In the genomic region with DNA sequence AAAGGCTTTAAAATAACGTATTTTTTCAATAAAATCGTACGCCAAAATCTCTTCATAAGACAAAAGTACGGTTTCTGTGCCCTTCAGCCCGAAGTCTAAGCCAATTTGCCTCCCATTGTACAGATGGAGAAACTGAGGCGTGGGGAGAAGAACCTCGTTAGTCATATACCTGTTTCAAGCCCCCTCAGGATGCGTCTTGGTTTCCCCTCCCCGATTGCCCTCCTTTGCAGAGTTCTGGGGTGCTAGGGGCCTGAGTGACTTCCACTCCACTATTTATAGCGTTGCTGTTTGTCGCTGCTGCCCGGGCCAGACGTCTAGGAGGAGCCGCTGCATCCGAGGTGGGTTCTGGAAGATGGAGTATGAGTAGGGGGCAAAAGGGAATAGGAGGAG, we compare ENCODE assay signal across 12 cellular contexts. TPM values are rescaled to one million over a fixed set of nuclear protein-coding genes. Genes with fewer than 3 reads are reported as not detected.
DNase-seq lines count a peak whose midpoint lies in the region; ATAC-seq, FAIRE-seq and TF ChIP-seq lines count a peak whose summit lies in the region.
"Had no signal": no experiment of that assay in that cellular context is flagged by ENCODE, and none has a peak within 500 bp of the region (broad histone marks: within the 10 kb centered on the region; RNA-seq: fewer than 3 reads in every experiment).

No MANE protein-coding gene starts in this region.

- H4K20me1 ChIP-seq in DND-41 (ENCODE audit: insufficient read depth, low read length): no peaks in the 10 kb centered on the region; the same call in 1 of the 2 replicates

- no peak overlapping the region for H3K27ac Mint-ChIP-seq in activated T-cell treated with anti-CD3 and anti-CD28 coated beads, Interleukin-2, amount 50 U/mL, for 72 hours
- H3K27ac Mint-ChIP-seq in mesothelial cell of epicardium: no peak overlapping the region
- H3K27ac Mint-ChIP-seq: effector memory CD8-positive, alpha-beta T cell had no signal

- H2AFZ ChIP-seq in ACC112 (ENCODE audit: low read length, unreplicated experiment) (no peak overlapping the region), DND-41 (ENCODE audit: low read depth, low read length) (no peak overlapping the region)

- H3K4me3 ChIP-seq in ACC112 (ENCODE audit: low read depth, low read length) (0 out of 2 replicates have a peak overlapping the region, but pooled peaks have one; percentile 69), DND-41 (ENCODE audit: low read depth in 1 of 2, low read length in 2 of 2) (no peak overlapping the region)
- no peak overlapping the region for H3K4me3 ChIP-seq in effector memory CD4-positive, alpha-beta T cell (ENCODE audit: insufficient read depth, low read depth, low read length, poor library complexity, severe bottlenecking)
- H3K4me3 ChIP-seq: GM12878, mucosa of descending colon had no signal

- H3K36me3 Mint-ChIP-seq in activated T-cell treated with anti-CD3 and anti-CD28 coated beads, Interleukin-2, amount 50 U/mL, for 72 hours (ENCODE audit: insufficient read depth in 2 of 2): no peaks in the 10 kb centered on the region
- H3K36me3 Mint-ChIP-seq in mesothelial cell of epicardium: no peaks in the 10 kb centered on the region

- H3K79me2 ChIP-seq in ACC112 (ENCODE audit: control insufficient read depth, insufficient read depth, low read length, unreplicated experiment) (no peaks in the 10 kb centered on the region), DND-41 (ENCODE audit: insufficient read depth, low read length) (no peaks in the 10 kb centered on the region)

- TF ChIP-seq CTCF in DND-41 (IDR thresholded peaks at IDR 0.05; ENCODE audit: borderline replicate concordance, extremely low read depth, low read length, poor library complexity, severe bottlenecking) (no peak), mesothelial cell of epicardium (IDR thresholded peaks at IDR 0.05; ENCODE audit: unreplicated experiment) (no peak)

- H3K4me1 Mint-ChIP-seq in activated T-cell treated with anti-CD3 and anti-CD28 coated beads, Interleukin-2, amount 50 U/mL, for 72 hours (ENCODE audit: low read depth): peaks cover 61% of the 10 kb centered on the region
- peaks cover 39% of the 10 kb centered on the region for H3K4me1 Mint-ChIP-seq in mesothelial cell of epicardium

- H3K9me3 ChIP-seq in DND-41 (ENCODE audit: insufficient read depth, low read length, severe bottlenecking): no peaks in the 10 kb centered on the region
- no peaks in the 10 kb centered on the region for H3K9me3 ChIP-seq in effector memory CD4-positive, alpha-beta T cell (ENCODE audit: control insufficient read depth, low read length)
- H3K9me3 ChIP-seq: mucosa of descending colon had no signal

- peaks cover 44% of the 10 kb centered on the region for H3K27me3 Mint-ChIP-seq in activated T-cell treated with anti-CD3 and anti-CD28 coated beads, Interleukin-2, amount 50 U/mL, for 72 hours (ENCODE audit: low read depth)
- H3K27me3 Mint-ChIP-seq in mesothelial cell of epicardium (ENCODE audit: low read depth): peaks cover 54% of the 10 kb centered on the region

- H3K27me3 ChIP-seq in ACC112 (ENCODE audit: insufficient read depth, low read length) (peaks cover 5% of the 10 kb centered on the region; the same call in 1 of the 2 replicates), DND-41 (ENCODE audit: insufficient read depth, low read length, poor library complexity) (peaks cover 11% of the 10 kb centered on the region)
- peaks cover 41% of the 10 kb centered on the region for H3K27me3 ChIP-seq in effector memory CD4-positive, alpha-beta T cell (replicated peaks; ENCODE audit: control insufficient read depth, insufficient read depth, low read length, poor library complexity, severe bottlenecking)

- no peak overlapping the region for H3K9ac ChIP-seq in DND-41 (ENCODE audit: low read depth, low read length)

- DNase-seq in DND-41 (no peak), mesothelial cell of epicardium (ENCODE audit: low spot score in 2 of 2, unreplicated experiment in 2 of 2) (no peak), GM12892 (ENCODE audit: insufficient read length) (no peak), NCI-H1436 treated with DMSO at 0.1 percent for 48 hours (lab: John Stamatoyannopoulos, UW) (no peak)
- DNase-seq in activated T-cell treated with anti-CD3 and anti-CD28 coated beads, Interleukin-2, amount 50 U/mL, for 72 hours: no peak
- DNase-seq in effector memory CD4-positive, alpha-beta T cell: no peak

- H3K27ac ChIP-seq in ACC112 (ENCODE audit: low read depth, low read length) (no peak overlapping the region), DND-41 (ENCODE audit: low read length) (no peak overlapping the region)
- no peak overlapping the region for H3K27ac ChIP-seq in effector memory CD4-positive, alpha-beta T cell (ENCODE audit: insufficient read depth, low read length, poor library complexity, severe bottlenecking)

- H3K36me3 ChIP-seq in ACC112 (ENCODE audit: insufficient read depth, low read length) (no peaks in the 10 kb centered on the region), DND-41 (ENCODE audit: insufficient read depth, low read length) (no peaks in the 10 kb centered on the region)
- H3K36me3 ChIP-seq in effector memory CD4-positive, alpha-beta T cell (ENCODE audit: control insufficient read depth, insufficient read depth, low read length): no peaks in the 10 kb centered on the region

- TF ChIP-seq POLR2A in GM12892 (IDR thresholded peaks at IDR 0.05; ENCODE audit: low read depth, low read length): no peak

- peaks cover 22% of the 10 kb centered on the region for H3K4me1 ChIP-seq in ACC112 (ENCODE audit: control insufficient read depth, insufficient read depth, low read length, unreplicated experiment)
- peaks cover 32% of the 10 kb centered on the region for H3K4me1 ChIP-seq in DND-41 (ENCODE audit: insufficient read depth, low read length)
- H3K4me1 ChIP-seq in effector memory CD4-positive, alpha-beta T cell (ENCODE audit: control insufficient read depth, insufficient read depth, low read length, poor library complexity, severe bottlenecking): peaks cover 62% of the 10 kb centered on the region

- peak overlapping the region; percentile 35 to 62 for H3K4me3 Mint-ChIP-seq in activated T-cell treated with anti-CD3 and anti-CD28 coated beads, Interleukin-2, amount 50 U/mL, for 72 hours
- H3K4me3 Mint-ChIP-seq in mesothelial cell of epicardium: peak overlapping the region; percentile 81

- FAIRE-seq in GM12892 (lab: Jason Lieb, UNC): no peak
- FAIRE-seq: D721Med had no signal

- ATAC-seq in DND-41 (ENCODE audit: insufficient read depth, low read depth): no peak
- ATAC-seq in activated T-cell treated with anti-CD3 and anti-CD28 coated beads, Interleukin-2, amount 50 U/mL, for 72 hours (replicated peaks in 1 of 2): no peak
- ATAC-seq in HG02870 (IDR thresholded peaks at IDR 0.05; ENCODE audit: unreplicated experiment): no peak

- H3K9me3 Mint-ChIP-seq in activated T-cell treated with anti-CD3 and anti-CD28 coated beads, Interleukin-2, amount 50 U/mL, for 72 hours: no peaks in the 10 kb centered on the region
- no peaks in the 10 kb centered on the region for H3K9me3 Mint-ChIP-seq in mesothelial cell of epicardium
- H3K9me3 Mint-ChIP-seq: effector memory CD8-positive, alpha-beta T cell had no signal

- peak overlapping the region; percentile 3; the same call in 1 of the 2 replicates for H3K4me2 ChIP-seq in DND-41 (ENCODE audit: insufficient read depth, low read length)

RNA-seq across cellular contexts. Expression of gene LTBP4, which starts 2.3 kb away (rescaled TPM):
- 100 to 1,000 TPM; 164 to 195 TPM for total RNA-seq in activated T-cell treated with anti-CD3 and anti-CD28 coated beads, Interleukin-2, amount 50 U/mL, for 72 hours
- 341 to 364 TPM (median 344 TPM) in 3 replicates for total RNA-seq in mesothelial cell of epicardium
- polyA plus RNA-seq in GM12892 (2012; ENCODE audit: missing spikeins): 7.4 TPM

RNA-seq across cellular contexts. Expression of gene SHKBP1, which starts 22.2 kb away (rescaled TPM):
- 100 to 1,000 TPM; 145 to 152 TPM for total RNA-seq in activated T-cell treated with anti-CD3 and anti-CD28 coated beads, Interleukin-2, amount 50 U/mL, for 72 hours
- 60.9 to 65.3 TPM (median 61.6 TPM) in 3 replicates for total RNA-seq in mesothelial cell of epicardium
- 38.2 TPM for polyA plus RNA-seq in GM12892 (2012; ENCODE audit: missing spikeins)
